11 cellular contexts compared by ENCODE assay signal in the genomic region with DNA sequence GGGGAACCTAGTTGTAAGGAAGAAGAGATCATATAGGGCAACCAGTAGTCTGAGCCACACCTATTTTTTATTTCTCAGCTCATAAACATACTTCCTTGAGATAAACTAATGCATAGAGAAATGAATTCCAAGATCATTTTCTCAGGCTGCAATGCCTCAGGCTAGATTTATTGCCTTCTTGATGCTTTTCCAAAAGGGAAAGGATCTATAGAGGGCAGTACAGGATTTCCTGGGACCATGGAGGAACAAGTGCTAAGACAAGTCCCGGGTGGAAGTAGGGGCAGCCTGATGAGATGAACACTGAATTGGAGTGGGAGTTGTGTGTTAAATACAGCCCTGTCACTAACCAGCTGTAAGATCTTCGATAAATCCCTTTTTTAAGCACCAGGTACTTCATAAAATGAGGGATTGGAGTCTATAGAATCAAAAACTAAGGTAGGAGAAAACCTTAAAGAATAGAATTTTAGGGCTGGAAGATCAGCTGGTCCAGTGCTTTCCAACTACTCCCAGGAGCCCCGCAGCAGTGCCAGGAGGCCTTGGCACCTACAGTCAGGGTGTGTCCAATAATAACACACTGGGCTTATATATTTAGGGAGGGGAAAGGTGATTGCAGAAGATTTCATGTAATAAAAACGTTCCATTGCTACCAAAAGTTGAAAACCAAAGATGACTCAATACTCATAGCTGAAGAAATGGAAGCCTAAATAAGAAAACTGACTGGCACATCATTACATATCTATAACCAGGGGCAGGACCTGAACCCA.
A peak's percentile ranks its signal among the peaks of the same experiment; 100 is the strongest.
DNase-seq lines count a peak whose midpoint lies in the region; ATAC-seq and TF ChIP-seq lines count a peak whose summit lies in the region.
"Had no signal": no experiment of that assay in that cellular context is flagged by ENCODE, and none has a peak within 500 bp of the region (broad histone marks: within the 10 kb centered on the region; RNA-seq: fewer than 3 reads in every experiment).

No MANE protein-coding gene starts in this region.

- peaks cover 6% of the 10 kb centered on the region for H3K36me3 ChIP-seq in WERI-Rb-1

- H3K9me3 ChIP-seq in WERI-Rb-1 (ENCODE audit: severe bottlenecking) = no peaks in the 10 kb centered on the region

- ATAC-seq in GM19351 (IDR thresholded peaks at IDR 0.05; ENCODE audit: unreplicated experiment) = no peak
- ATAC-seq in GM21390 (IDR thresholded peaks at IDR 0.05; ENCODE audit: unreplicated experiment) = no peak
- ATAC-seq in HG02623 (IDR thresholded peaks at IDR 0.05; ENCODE audit: unreplicated experiment) = no peak

- DNase-seq in HCEC 1CT (peak; percentile 38), WERI-Rb-1 (peak; percentile 38), iPS-NIHi7 (ENCODE audit: extremely low spot score) (peak; percentile 57), NCI-H2227 treated with DMSO at 0.1 percent for 48 hours (lab: John Stamatoyannopoulos, UW) (no peak)
- DNase-seq: DMS79, immature natural killer cell had no signal

- H3K4me3 ChIP-seq in WERI-Rb-1 (ENCODE audit: low read depth, low read length) = no peak overlapping the region
- H3K4me3 ChIP-seq: SK-N-MC had no signal

- H3K27me3 ChIP-seq in WERI-Rb-1 (ENCODE audit: insufficient read depth, low read depth, severe bottlenecking) = no peaks in the 10 kb centered on the region

- H3K27ac ChIP-seq in 22Rv1 = no peak overlapping the region
- H3K27ac ChIP-seq in WERI-Rb-1 = no peak overlapping the region
- H3K27ac ChIP-seq: SK-N-MC had no signal

- peak; percentile 50 for TF ChIP-seq CTCF in 22Rv1 (IDR thresholded peaks at IDR 0.05)
- TF ChIP-seq CTCF in WERI-Rb-1 (IDR thresholded peaks at IDR 0.05; ENCODE audit: low read depth, low read length) = peak; percentile 61
